Comparison of ENCODE assay signal across 38 cellular contexts in the genomic region with DNA sequence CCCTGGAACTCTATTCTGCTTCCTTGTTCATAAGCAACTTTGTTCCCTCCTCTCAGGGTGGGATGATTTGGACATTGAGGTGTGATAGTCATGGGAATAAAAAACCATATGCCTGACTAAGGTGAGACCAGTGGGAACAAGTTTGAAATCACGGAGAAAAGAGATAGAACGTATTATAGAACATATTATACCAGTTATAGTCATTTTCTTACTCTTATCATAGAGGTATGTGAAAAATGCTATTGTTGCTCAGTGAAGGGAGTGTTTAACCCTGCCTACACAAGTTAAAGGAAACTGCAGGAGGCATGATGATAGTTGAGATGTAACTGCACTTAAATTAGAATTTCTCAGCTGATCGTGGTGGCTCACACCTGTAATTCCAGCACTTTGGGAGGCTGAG. TPM values are rescaled to one million over a fixed set of nuclear protein-coding genes. Genes with fewer than 3 reads are reported as not detected.
"Had no signal": no experiment of that assay in that cellular context is flagged by ENCODE, and none has a peak within 500 bp of the region (broad histone marks: within the 10 kb centered on the region; RNA-seq: fewer than 3 reads in every experiment).

No MANE protein-coding gene starts in this region.

- H3K79me2 ChIP-seq: parathyroid adenoma had no signal

- H3K36me3 Mint-ChIP-seq: immature natural killer cell; mesothelial cell of epicardium; naive B cell; natural killer cell; neural progenitor cell; stimulated activated memory B cell treated with anti-CD40 and anti-IgM and Interleukin-4, amounts not matched to agents 10 μg/mL and 1 μg/mL and 100 μg/mL, for 72 hours; type B pancreatic cell had no signal

- H2AFZ ChIP-seq: neural progenitor cell, parathyroid adenoma had no signal

- H3K27me3 Mint-ChIP-seq: stimulated activated naive CD8-positive, alpha-beta T cell treated with anti-CD3 and anti-CD28 coated beads, Interleukin-15, amount 100 ng/mL, for 72 hours; type B pancreatic cell had no signal

- H3K4me1 ChIP-seq: left lung, lower lobe of right lung, neural progenitor cell, parathyroid adenoma, right atrium auricular region, right lobe of liver, tibial nerve, uterus had no signal

- H3K4me1 Mint-ChIP-seq: immature natural killer cell; mesothelial cell of epicardium; natural killer cell; nephron progenitor cell; neural progenitor cell; stimulated activated memory B cell treated with anti-CD40 and anti-IgM and Interleukin-4, amounts not matched to agents 10 μg/mL and 1 μg/mL and 100 μg/mL, for 72 hours; stimulated activated naive CD8-positive, alpha-beta T cell treated with anti-CD3 and anti-CD28 coated beads, Interleukin-15, amount 100 ng/mL, for 72 hours had no signal

- DNase-seq: immature natural killer cell; kidney; left colon; left lung; lower lobe of right lung; mesendoderm; naive B cell; natural killer cell; nephron progenitor cell; occipital lobe; right lobe of liver; stimulated activated CD4-positive, alpha-beta T cell treated with anti-CD3 and anti-CD28 coated beads, Interleukin-1b, Interleukin-23, amount 100 ng/mL, for 48 hours; stimulated activated CD4-positive, alpha-beta T cell treated with anti-CD3 and anti-CD28 coated beads, Interleukin-2, amount 100 ng/mL, for 48 hours; stimulated activated CD4-positive, alpha-beta T cell treated with anti-CD3 and anti-CD28 coated beads, Interleukin-4, amount 100 ng/mL, for 4 hours; stimulated activated CD8-positive, alpha-beta memory T cell treated with anti-CD3 and anti-CD28 coated beads, Interleukin-4, amount 100 ng/mL, for 48 hours; stimulated activated naive CD4-positive, alpha-beta T cell treated with Interleukin-2 at 50 U/mL for 16 hours; stimulated activated naive CD8-positive, alpha-beta T cell treated with anti-CD3 and anti-CD28 coated beads, Interleukin-15, amount 100 ng/mL, for 72 hours; substantia nigra; uterus had no signal

- H3K4me2 ChIP-seq: neural progenitor cell, smooth muscle cell had no signal

- H3K27ac Mint-ChIP-seq: immature natural killer cell; mesothelial cell of epicardium; naive B cell; natural killer cell; nephron progenitor cell; neural progenitor cell; stimulated activated memory B cell treated with anti-CD40 and anti-IgM and Interleukin-4, amounts not matched to agents 10 μg/mL and 1 μg/mL and 100 μg/mL, for 72 hours; stimulated activated naive CD8-positive, alpha-beta T cell treated with anti-CD3 and anti-CD28 coated beads, Interleukin-15, amount 100 ng/mL, for 72 hours; type B pancreatic cell had no signal

- H3K4me3 Mint-ChIP-seq: immature natural killer cell; mesothelial cell of epicardium; naive B cell; natural killer cell; nephron progenitor cell; neural progenitor cell; stimulated activated memory B cell treated with anti-CD40 and anti-IgM and Interleukin-4, amounts not matched to agents 10 μg/mL and 1 μg/mL and 100 μg/mL, for 72 hours; stimulated activated naive CD8-positive, alpha-beta T cell treated with anti-CD3 and anti-CD28 coated beads, Interleukin-15, amount 100 ng/mL, for 72 hours; type B pancreatic cell had no signal

- H3K36me3 ChIP-seq: left lung, lower lobe of right lung, neural progenitor cell, neutrophil, right atrium auricular region, right lobe of liver, tibial nerve, uterus had no signal

- H3K27ac ChIP-seq: left lung, lower lobe of right lung, neural progenitor cell, neutrophil, parathyroid adenoma, right atrium auricular region, right lobe of liver, tibial nerve, uterus had no signal

- H3K9me3 Mint-ChIP-seq: natural killer cell; neural progenitor cell; stimulated activated memory B cell treated with anti-CD40 and anti-IgM and Interleukin-4, amounts not matched to agents 10 μg/mL and 1 μg/mL and 100 μg/mL, for 72 hours; stimulated activated naive CD8-positive, alpha-beta T cell treated with anti-CD3 and anti-CD28 coated beads, Interleukin-15, amount 100 ng/mL, for 72 hours; type B pancreatic cell had no signal

- ATAC-seq: left colon; left lung; lower lobe of right lung; natural killer cell; right lobe of liver; stimulated activated memory B cell treated with anti-CD40 and anti-IgM and Interleukin-4, amounts not matched to agents 10 μg/mL and 1 μg/mL and 100 μg/mL, for 72 hours; stimulated activated naive CD8-positive, alpha-beta T cell treated with anti-CD3 and anti-CD28 coated beads, Interleukin-15, amount 100 ng/mL, for 72 hours had no signal

- H3K27me3 ChIP-seq: left lung, neural progenitor cell, neutrophil, right atrium auricular region, right lobe of liver, tibial nerve, uterus had no signal

- H3K4me3 ChIP-seq: left lung, lower lobe of right lung, neural progenitor cell, right atrium auricular region, right lobe of liver, smooth muscle cell, tibial nerve, uterus had no signal

RNA-seq across cellular contexts. Expression of a gene that starts 15.5 kb away (rescaled TPM):
- total RNA-seq: kidney, left colon, left lung, liver, lower lobe of right lung, mesothelial cell of epicardium, mononuclear cell, natural killer cell, occipital lobe, osteocyte, posterior vena cava, pulmonary artery endothelial cell, renal cortical epithelial cell, right atrium auricular region, right lobe of liver, skeletal muscle tissue, smooth muscle cell, temporal lobe, tibial nerve, ureter, uterus had no signal
- polyA plus RNA-seq: immature natural killer cell, liver, smooth muscle cell, thymus had no signal

RNA-seq across cellular contexts. Expression of a gene that starts 22.6 kb away (rescaled TPM):
- total RNA-seq: kidney, left colon, left lung, liver, lower lobe of right lung, mesothelial cell of epicardium, mononuclear cell, natural killer cell, occipital lobe, osteocyte, posterior vena cava, pulmonary artery endothelial cell, renal cortical epithelial cell, right atrium auricular region, right lobe of liver, skeletal muscle tissue, smooth muscle cell, temporal lobe, tibial nerve, ureter, uterus had no signal
- polyA plus RNA-seq: immature natural killer cell, liver, smooth muscle cell had no signal
